ENCODE assay signal across 1 cellular context in genomic region chr17:47999612-48000011, GRCh38.
TF ChIP-seq lines count a peak whose summit lies in the region.

No MANE protein-coding gene starts in this region.

TF ChIP-seq in IMR-90, 13 proteins besides CTCF, POLR2A, EP300 and RAD21:
- no peak for TF ChIP-seq MAFK (IDR thresholded peaks at IDR 0.05; ENCODE audit: low read depth, low read length)
- TF ChIP-seq CEBPB (IDR thresholded peaks at IDR 0.05; ENCODE audit: low read depth, low read length), result peak; percentile 59; the same call in 1 of the 2 replicates
